ENCODE assay signal across 1 cellular context in the genomic region with DNA sequence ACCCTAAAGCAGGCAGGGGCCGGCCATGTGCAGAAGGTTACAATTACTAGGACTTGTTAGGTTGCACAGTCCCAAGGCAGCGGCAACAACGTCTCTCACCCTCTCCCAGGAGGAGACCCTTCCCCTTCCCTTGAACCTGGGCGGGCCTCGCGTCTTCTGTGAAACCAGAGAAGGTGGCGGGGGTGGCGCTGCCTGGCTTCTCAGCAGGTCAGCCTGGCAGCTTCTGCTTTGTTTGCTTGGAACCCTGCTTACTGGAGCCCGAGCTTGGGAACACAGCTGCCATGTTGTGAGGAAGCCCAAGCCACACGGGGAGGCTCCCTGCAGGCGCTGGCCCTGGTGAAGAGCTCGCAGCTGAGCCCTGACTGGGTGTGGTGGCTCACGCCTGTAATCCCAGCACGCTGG.
TF ChIP-seq lines count a peak whose summit lies in the region.

No MANE protein-coding gene starts in this region.

TF ChIP-seq in HEK293, 187 proteins besides CTCF, POLR2A, EP300 and RAD21 (continued from another document):
- TF ChIP-seq, protein P1, sequence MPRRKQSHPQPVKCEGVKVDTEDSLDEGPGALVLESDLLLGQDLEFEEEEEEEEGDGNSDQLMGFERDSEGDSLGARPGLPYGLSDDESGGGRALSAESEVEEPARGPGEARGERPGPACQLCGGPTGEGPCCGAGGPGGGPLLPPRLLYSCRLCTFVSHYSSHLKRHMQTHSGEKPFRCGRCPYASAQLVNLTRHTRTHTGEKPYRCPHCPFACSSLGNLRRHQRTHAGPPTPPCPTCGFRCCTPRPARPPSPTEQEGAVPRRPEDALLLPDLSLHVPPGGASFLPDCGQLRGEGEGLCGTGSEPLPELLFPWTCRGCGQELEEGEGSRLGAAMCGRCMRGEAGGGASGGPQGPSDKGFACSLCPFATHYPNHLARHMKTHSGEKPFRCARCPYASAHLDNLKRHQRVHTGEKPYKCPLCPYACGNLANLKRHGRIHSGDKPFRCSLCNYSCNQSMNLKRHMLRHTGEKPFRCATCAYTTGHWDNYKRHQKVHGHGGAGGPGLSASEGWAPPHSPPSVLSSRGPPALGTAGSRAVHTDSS (tag by site-specific recombination; IDR thresholded peaks at IDR 0.05), result no peak
